In genomic region chr2:29664578-29664977, GRCh38 we compare ENCODE assay signal across 8 cellular contexts.
"Had no signal": no experiment of that assay in that cellular context is flagged by ENCODE, and none has a peak within 500 bp of the region (broad histone marks: within the 10 kb centered on the region; RNA-seq: fewer than 3 reads in every experiment).

No MANE protein-coding gene starts in this region.

- H3K4me3 ChIP-seq: GM12878 had no signal

- FAIRE-seq: G401.6, GM12878, GM12891, GM12892, GM18507, GM19239 had no signal

- ATAC-seq: GM12878 had no signal

- DNase-seq: GDM1, GF-D8 had no signal
